ENCODE assay signal across 21 cellular contexts in genomic region chr2:234789926-234790325, GRCh38.
"Had no signal": no experiment of that assay in that cellular context is flagged by ENCODE, and none has a peak within 500 bp of the region (broad histone marks: within the 10 kb centered on the region; RNA-seq: fewer than 3 reads in every experiment).

No MANE protein-coding gene starts in this region.

- H3K79me2 ChIP-seq: parathyroid adenoma had no signal

- H3K4me1 ChIP-seq: foreskin keratinocyte, left ventricle myocardium inferior, lower lobe of right lung, parathyroid adenoma, psoas muscle, transverse colon had no signal

- H3K4me3 ChIP-seq: left ventricle myocardium inferior, lower lobe of right lung, psoas muscle, thoracic aorta, transverse colon had no signal

- H3K27me3 ChIP-seq: transverse colon had no signal

- H3K36me3 ChIP-seq: left ventricle myocardium inferior, lower lobe of right lung, thoracic aorta, transverse colon had no signal

- H3K9me3 ChIP-seq: left ventricle myocardium inferior, lower lobe of right lung, psoas muscle, thoracic aorta, transverse colon had no signal

- H2AFZ ChIP-seq: parathyroid adenoma had no signal

- ATAC-seq: foreskin keratinocyte; left cardiac atrium; lower lobe of right lung; naive thymus-derived CD8-positive, alpha-beta T cell; psoas muscle; sciatic nerve; stimulated activated naive B cell treated with anti-CD40 and anti-IgM and Interleukin-4, amounts not matched to agents 10 μg/mL and 1 μg/mL and 100 μg/mL, for 72 hours; stimulated activated naive CD8-positive, alpha-beta T cell treated with anti-CD3 and anti-CD28 coated beads, Interleukin-15, amount 100 ng/mL, for 72 hours had no signal

- H3K9ac ChIP-seq: parathyroid adenoma had no signal

- DNase-seq: cerebellar nuclear complex; dermis blood vessel endothelial cell; erythroblast; foreskin keratinocyte; immature natural killer cell; kidney; left cardiac atrium; left ventricle myocardium inferior; lower lobe of right lung; mesendoderm; naive thymus-derived CD8-positive, alpha-beta T cell; psoas muscle; stimulated activated CD4-positive, alpha-beta T cell treated with anti-CD3 and anti-CD28 coated beads, Interleukin-2, amount 100 ng/mL, for 24 hours; stimulated activated CD4-positive, alpha-beta T cell treated with anti-CD3 and anti-CD28 coated beads, Interleukin-4, amount 100 ng/mL, for 4 hours; stimulated activated naive B cell treated with anti-CD40 and anti-IgM and Interleukin-4, amounts not matched to agents 10 μg/mL and 1 μg/mL and 100 μg/mL, for 72 hours; stimulated activated naive CD8-positive, alpha-beta T cell treated with anti-CD3 and anti-CD28 coated beads, Interleukin-15, amount 100 ng/mL, for 72 hours; substantia nigra; transverse colon had no signal

- H3K27ac ChIP-seq: foreskin keratinocyte, left ventricle myocardium inferior, lower lobe of right lung, parathyroid adenoma, psoas muscle, thoracic aorta, transverse colon had no signal
